Comparison of ENCODE assay signal across 3 cellular contexts in the genomic region with DNA sequence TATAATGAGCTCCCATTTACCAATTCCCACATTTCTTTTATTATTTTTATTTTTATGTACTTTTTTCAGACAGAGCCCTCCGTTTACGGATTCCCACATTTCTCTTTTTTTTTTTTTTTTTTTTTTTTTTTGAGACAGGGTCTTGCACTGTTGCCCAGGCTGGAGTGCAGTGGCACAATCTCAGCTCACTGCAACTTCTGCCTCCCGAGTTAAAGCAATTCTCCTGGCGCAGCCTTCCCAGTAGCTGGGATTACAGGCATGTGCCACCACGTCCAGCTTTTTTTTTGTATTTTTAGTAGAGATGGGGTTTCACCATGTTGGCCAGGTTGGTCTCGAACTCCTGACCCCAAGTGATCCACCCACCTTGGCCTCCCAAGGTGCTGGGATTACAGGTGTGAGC.
A peak's percentile ranks its signal among the peaks of the same experiment; 100 is the strongest.
DNase-seq lines count a peak whose midpoint lies in the region; ATAC-seq, FAIRE-seq and TF ChIP-seq lines count a peak whose summit lies in the region.
"Not testable (repeated sequence)": the region's sequence is repeated elsewhere in the genome, so short reads cannot be mapped to it uniquely, and the experiment has no call there.

No MANE protein-coding gene starts in this region.

- not testable (repeated sequence) for H3K9me1 ChIP-seq in K562 (ENCODE audit: control insufficient read depth, insufficient read depth, low read length)

- not testable (repeated sequence) for H4K20me1 ChIP-seq in K562 (replicated peaks; ENCODE audit: control insufficient read depth, insufficient read depth, low read length)

- H3K79me2 ChIP-seq in K562 (ENCODE audit: control insufficient read depth, insufficient read depth, low read length), result not testable (repeated sequence)

- not testable (repeated sequence) for ATAC-seq in K562

- 64% methylated on average over 6 of the region's 6 CpGs for WGBS in K562 (ENCODE audit: insufficient coverage, low coverage, missing lambda C conversion rate)

- POLR2A ChIA-PET in HEK293 (lab: Yijun Ruan, JAX), result interaction anchor here (0.7 kb wide), 1 partner anchor 21 kb away, joined by 6 read pairs; no protein-coding TSS in a partner anchor
- POLR2A ChIA-PET in K562 (lab: Yijun Ruan, JAX), result interaction anchor here (0.7 kb wide), 1 partner anchor 8 kb away, joined by 3 read pairs; no protein-coding TSS in a partner anchor

- H3K4me1 ChIP-seq in HEK293 (ENCODE audit: control insufficient read depth, insufficient read depth, low read length), result not testable (repeated sequence)
- H3K4me1 ChIP-seq in K562 (replicated peaks in 1 of 2; ENCODE audit: control insufficient read depth in 2 of 2, insufficient read depth in 2 of 2, low read length in 2 of 2), result peaks cover 6 to 15% of the 10 kb centered on the region in 2 experiments; a peak in 4 of 5 replicates

- H3K9me3 ChIP-seq in HEK293 (ENCODE audit: control insufficient read depth, insufficient read depth, low read depth, low read length); K562 (replicated peaks; ENCODE audit: control insufficient read depth, insufficient read depth, low read depth, low read length): not testable (repeated sequence)

- TF ChIP-seq EP300 in K562 (IDR thresholded peaks at IDR 0.05; ENCODE audit: low read length), result not testable (repeated sequence)

- H3K27me3 ChIP-seq in K562 (ENCODE audit: control insufficient read depth in 2 of 2, insufficient read depth in 2 of 2, low read length in 2 of 2), result not testable (repeated sequence)

- CTCF ChIA-PET in HEK293 (lab: Yijun Ruan, JAX); K562 (lab: Yijun Ruan, JAX; ENCODE audit: low intra/inter-chr PET ratio): not testable (repeated sequence)

- not testable (repeated sequence) for H3K9ac ChIP-seq in K562 (ENCODE audit: insufficient read depth in 1 of 2, low read depth in 2 of 2, low read length in 2 of 2)

- not testable (repeated sequence) for BruUV-seq in K562 (replicated peaks; lab: Mats Ljungman, UMichigan)

- H3K4me3 ChIP-seq in HEK293 (ENCODE audit: low read depth, low read length); K562: not testable (repeated sequence)

- not testable (repeated sequence) for H3K4me2 ChIP-seq in K562 (ENCODE audit: insufficient read depth, low read length)

- in situ Hi-C loops in K562 (cut with MboI), result not testable (repeated sequence)

- H3K27ac ChIP-seq in HEK293 (ENCODE audit: extremely low read depth, low read depth, low read length); K562 (ENCODE audit: extremely low read depth, low read depth, low read length): not testable (repeated sequence)

- not testable (repeated sequence) for FAIRE-seq in K562 (lab: Jason Lieb, UNC)

- not testable (repeated sequence) for TF ChIP-seq POLR2A in K562 (conservative IDR thresholded peaks at IDR 0.05)

- not testable (repeated sequence) for H3K36me3 ChIP-seq in HEK293 (ENCODE audit: control insufficient read depth in 2 of 2, insufficient read depth in 1 of 2, low read length in 2 of 2); K562 (ENCODE audit: control insufficient read depth, insufficient read depth, low read length)

- H2AFZ ChIP-seq in K562 (ENCODE audit: low read depth, low read length), result not testable (repeated sequence)

- TF ChIP-seq CTCF in HEK293 (tag by site-specific recombination; IDR thresholded peaks at IDR 0.05); K562 (IDR thresholded peaks at IDR 0.05 in 2 of 3, conservative IDR thresholded peaks at IDR 0.05 in 1 of 3; ENCODE audit: insufficient read depth in 2 of 3, low read depth in 1 of 3, low read length in 3 of 3): not testable (repeated sequence)

- not testable (repeated sequence) for TF ChIP-seq RAD21 in K562 (CRISPR knock-in tag; conservative IDR thresholded peaks at IDR 0.05 in 1 of 2, IDR thresholded peaks at IDR 0.05 in 1 of 2)

- intact Hi-C loops in K562 (cut with micrococcal nuclease), result not testable (repeated sequence)

- DNase-seq in activated effector memory CD4-positive, alpha-beta T cell treated with anti-CD3 and anti-CD28 coated beads, Interleukin-2, amount 50 U/mL, for 16 hours, result peak; percentile 9
- DNase-seq in K562 (ENCODE audit: extremely low read depth in 1 of 4, low spot score in 3 of 4), result not testable (repeated sequence)

TF ChIP-seq in HEK293, 187 proteins besides CTCF, POLR2A, EP300 and RAD21:
- peak; percentile 53; the same call in 1 of the 2 replicates for TF ChIP-seq ZNF121 (tag by site-specific recombination; IDR thresholded peaks at IDR 0.05)

TF ChIP-seq in K562, 482 proteins besides CTCF, POLR2A, EP300 and RAD21:
- peak; percentile 93 for TF ChIP-seq ZNF121 (CRISPR knock-in tag; conservative IDR thresholded peaks at IDR 0.05)
